Comparison of ENCODE assay signal across 8 cellular contexts in genomic region chr22:30386960-30387848, GRCh38. TPM values are rescaled to one million over a fixed set of nuclear protein-coding genes. Genes with fewer than 3 reads are reported as not detected.
A peak's percentile ranks its signal among the peaks of the same experiment; 100 is the strongest.
DNase-seq lines count a peak whose midpoint lies in the region; ATAC-seq and TF ChIP-seq lines count a peak whose summit lies in the region.

TSS of gene RNF215 (minus strand) at chr22:30387411. CDS start at chr22:30387313, 98 bp downstream.

- H3K27me3 ChIP-seq in KMS-11 (ENCODE audit: insufficient read depth, low read depth), result no peaks in the 10 kb centered on the region
- no peaks in the 10 kb centered on the region for H3K27me3 ChIP-seq in SK-N-SH (ENCODE audit: insufficient read depth)
- H3K27me3 ChIP-seq in osteoblast (ENCODE audit: insufficient read depth, low read length), result no peaks in the 10 kb centered on the region
- H3K27me3 ChIP-seq in testis, result no peaks in the 10 kb centered on the region

- CTCF ChIA-PET in SK-N-SH (lab: Yijun Ruan, JAX), result interaction anchor here (0.6 to 15.4 kb wide), 52 partner anchors 8 to 366 kb away, joined by 3 to 228 read pairs (median 4); partner anchors contain the start of genes CASTOR1, MTFP1, SEC14L2 and SLC35E4

- H3F3A ChIP-seq in SK-N-SH (replicated peaks; ENCODE audit: insufficient read depth), result no peaks in the 10 kb centered on the region

- no peak within 1 kb of the TSS for H3K4me3 ChIP-seq in KMS-11 (IDR thresholded peaks at IDR 0.05; ENCODE audit: insufficient read depth, low read depth, low read length)
- H3K4me3 ChIP-seq in SK-N-SH (ENCODE audit: low read depth in 2 of 2, low read length in 1 of 2), result peak within 1 kb of the TSS; percentile 61 to 82
- H3K4me3 ChIP-seq in osteoblast (ENCODE audit: insufficient read depth, low read length), result peak within 1 kb of the TSS; percentile 79
- peak within 1 kb of the TSS; percentile 58 to 59 for H3K4me3 ChIP-seq in testis

- peak; percentile 59 for DNase-seq in DMS114 treated with DMSO at 0.1 percent for 48 hours (lab: John Stamatoyannopoulos, UW; ENCODE audit: unreplicated experiment)
- DNase-seq in SK-N-SH, result peak; percentile 99
- DNase-seq in glomerular endothelial cell (ENCODE audit: extremely low read depth, low read depth, low spot score), result no peak
- DNase-seq in osteoblast (ENCODE audit: insufficient read length, low spot score, missing footprints), result peak; percentile 100
- DNase-seq in testis, result peak; percentile 86

- H3K4me2 ChIP-seq in KMS-11, result peak within 1 kb of the TSS; percentile 76
- peak within 1 kb of the TSS; percentile 94 for H3K4me2 ChIP-seq in SK-N-SH
- H3K4me2 ChIP-seq in osteoblast (ENCODE audit: insufficient read depth, low read length), result peak within 1 kb of the TSS; percentile 86

- H3K9ac ChIP-seq in KMS-11, result no peak within 1 kb of the TSS; the same call in 1 of the 2 replicates
- peak within 1 kb of the TSS; percentile 60 for H3K9ac ChIP-seq in SK-N-SH

- peak; percentile 80 for TF ChIP-seq RAD21 in SK-N-SH (IDR thresholded peaks at IDR 0.05; ENCODE audit: low read length)

- no peaks in the 10 kb centered on the region for H3K9me3 Mint-ChIP-seq in activated naive CD4-positive, alpha-beta T cell treated with anti-CD3 and anti-CD28 coated beads, Interleukin-2, amount 50 U/mL, for 24 hours

- WGBS in SK-N-SH (ENCODE audit: low lambda C conversion rate), result 3% methylated on average over 39 of the region's 95 CpGs
- WGBS in testis, 2 donors, result 1 to 2% methylated on average over 18 to 55 of the region's 95 CpGs

- H3K27ac ChIP-seq in KMS-11, result no peak within 1 kb of the TSS
- peak within 1 kb of the TSS in 1 of 2 experiments; percentile 76; a peak in 2 of 4 replicates for H3K27ac ChIP-seq in SK-N-SH (ENCODE audit: low read depth in 2 of 2, low read length in 1 of 2)
- H3K27ac ChIP-seq in osteoblast (ENCODE audit: low read depth, low read length), result no peak within 1 kb of the TSS
- peak within 1 kb of the TSS in 1 of 2 donors; percentile 69 for H3K27ac ChIP-seq in testis

- H3K27ac Mint-ChIP-seq in activated naive CD4-positive, alpha-beta T cell treated with anti-CD3 and anti-CD28 coated beads, Interleukin-2, amount 50 U/mL, for 24 hours, result peak within 1 kb of the TSS; percentile 92

- POLR2A ChIA-PET in SK-N-SH (lab: Yijun Ruan, JAX), result interaction anchor here (1.0 to 1.2 kb wide), 2 partner anchors 31 to 97 kb away, joined by 5 to 10 read pairs; partner anchors contain the start of genes CASTOR1, CCDC157 and SF3A1

- H3K9me2 ChIP-seq in SK-N-SH, result no peaks in the 10 kb centered on the region

- no peaks in the 10 kb centered on the region for H3K36me3 Mint-ChIP-seq in activated naive CD4-positive, alpha-beta T cell treated with anti-CD3 and anti-CD28 coated beads, Interleukin-2, amount 50 U/mL, for 24 hours

- TF ChIP-seq CTCF in KMS-11 (conservative IDR thresholded peaks at IDR 0.05; ENCODE audit: low read depth, low read length), result peak; percentile 89
- TF ChIP-seq CTCF in SK-N-SH (IDR thresholded peaks at IDR 0.05), result peak; percentile 85
- peak; percentile 63 for TF ChIP-seq CTCF in osteoblast (IDR thresholded peaks at IDR 0.05; ENCODE audit: extremely low read depth, low read depth, low read length)
- peak; percentile 96 to 98 (median 97) for TF ChIP-seq CTCF in testis (IDR thresholded peaks at IDR 0.05)

- H4K20me1 ChIP-seq in KMS-11 (ENCODE audit: insufficient read depth) (no peaks in the 10 kb centered on the region), SK-N-SH (ENCODE audit: insufficient read depth) (no peaks in the 10 kb centered on the region), osteoblast (ENCODE audit: insufficient read depth, low read length) (no peaks in the 10 kb centered on the region)

- no peak for TF ChIP-seq POLR2A in testis (IDR thresholded peaks at IDR 0.05)

- H3K36me3 ChIP-seq in KMS-11 (ENCODE audit: insufficient read depth), result no peaks in the 10 kb centered on the region
- peaks cover 0 to 14% of the 10 kb centered on the region in 2 experiments for H3K36me3 ChIP-seq in SK-N-SH (replicated peaks in 1 of 2; ENCODE audit: control insufficient read depth in 1 of 2, insufficient read depth in 2 of 2, low read length in 1 of 2)
- peaks cover 13% of the 10 kb centered on the region for H3K36me3 ChIP-seq in osteoblast (ENCODE audit: insufficient read depth, low read length)
- no peaks in the 10 kb centered on the region for H3K36me3 ChIP-seq in testis (ENCODE audit: low read depth, missing control alignments)

- H2AFZ ChIP-seq in KMS-11 (ENCODE audit: low read depth), result peak within 1 kb of the TSS; percentile 81; the same call in 1 of the 2 replicates
- H2AFZ ChIP-seq in SK-N-SH (ENCODE audit: low read depth), result peak within 1 kb of the TSS; percentile 88; the same call in 1 of the 2 replicates
- H2AFZ ChIP-seq in osteoblast (ENCODE audit: low read length), result peak within 1 kb of the TSS; percentile 95

- no peaks in the 10 kb centered on the region for H3K27me3 Mint-ChIP-seq in activated naive CD4-positive, alpha-beta T cell treated with anti-CD3 and anti-CD28 coated beads, Interleukin-2, amount 50 U/mL, for 24 hours

- no peak for TF ChIP-seq EP300 in SK-N-SH (IDR thresholded peaks at IDR 0.05; ENCODE audit: borderline replicate concordance in 1 of 2, low read depth in 1 of 2, low read length in 1 of 2)

- H3K4me1 ChIP-seq in KMS-11 (ENCODE audit: low read depth, poor library complexity, severe bottlenecking) (peaks cover 12% of the 10 kb centered on the region), SK-N-SH (ENCODE audit: control insufficient read depth in 1 of 2, insufficient read depth in 2 of 2, low read depth in 1 of 2, low read length in 1 of 2) (peaks cover 4 to 12% of the 10 kb centered on the region in 2 experiments; a peak in 3 of 4 replicates), osteoblast (ENCODE audit: insufficient read depth, low read length) (peaks cover 12% of the 10 kb centered on the region), testis (peaks cover 10% of the 10 kb centered on the region)

- H3K4me3 Mint-ChIP-seq in activated naive CD4-positive, alpha-beta T cell treated with anti-CD3 and anti-CD28 coated beads, Interleukin-2, amount 50 U/mL, for 24 hours, result peak within 1 kb of the TSS; percentile 72

- intact Hi-C loops in testis (cut with DNase I; ENCODE audit: low total_unique reads), result loop anchor here (5.0 kb wide), 1 partner anchor 125 kb away; no protein-coding TSS in a partner anchor

- H3K79me2 ChIP-seq in KMS-11 (ENCODE audit: insufficient read depth, low read depth), result no peaks in the 10 kb centered on the region
- H3K79me2 ChIP-seq in SK-N-SH (ENCODE audit: insufficient read depth), result peaks cover 14% of the 10 kb centered on the region
- peaks cover 8% of the 10 kb centered on the region for H3K79me2 ChIP-seq in osteoblast (ENCODE audit: insufficient read depth, low read length)

- ATAC-seq in GM21529 (IDR thresholded peaks at IDR 0.05; ENCODE audit: unreplicated experiment), result peak; percentile 67

- peaks cover 25% of the 10 kb centered on the region for H3K4me1 Mint-ChIP-seq in activated naive CD4-positive, alpha-beta T cell treated with anti-CD3 and anti-CD28 coated beads, Interleukin-2, amount 50 U/mL, for 24 hours

- no peaks in the 10 kb centered on the region for H3K9me3 ChIP-seq in SK-N-SH
- H3K9me3 ChIP-seq in osteoblast (ENCODE audit: low read depth, low read length), result no peaks in the 10 kb centered on the region
- no peaks in the 10 kb centered on the region for H3K9me3 ChIP-seq in testis

TF ChIP-seq in SK-N-SH, 30 proteins besides CTCF, POLR2A, EP300 and RAD21:
- TF ChIP-seq RFX5 (IDR thresholded peaks at IDR 0.05; ENCODE audit: low read length), result no peak
- TF ChIP-seq SMC3 (IDR thresholded peaks at IDR 0.05; ENCODE audit: low read depth, low read length), result peak; percentile 70
- TF ChIP-seq ZBTB33 (IDR thresholded peaks at IDR 0.05; ENCODE audit: borderline replicate concordance, low read depth), result no peak
- TF ChIP-seq CHD2 (IDR thresholded peaks at IDR 0.05; ENCODE audit: low read length, partially characterized antibody), result peak; percentile 29
- TF ChIP-seq TAF1 (IDR thresholded peaks at IDR 0.05; ENCODE audit: borderline replicate concordance, low read depth, low read length), result peak; percentile 40; the same call in 1 of the 2 replicates
- TF ChIP-seq ELF1 (IDR thresholded peaks at IDR 0.05), result no peak
- no peak for TF ChIP-seq RCOR1 (IDR thresholded peaks at IDR 0.05; ENCODE audit: low read length)
- peak; percentile 15; the same call in 1 of the 2 replicates for TF ChIP-seq MXI1 (IDR thresholded peaks at IDR 0.05; ENCODE audit: low read depth, low read length)

RNA-seq across cellular contexts. Expression of gene RNF215, which starts in this region (rescaled TPM):
- polyA plus RNA-seq in SK-N-SH (2012; rRNA removed), result 28.6 and 37.2 TPM in 2 replicates
- 9.9 and 17.0 TPM in 2 replicates for polyA plus RNA-seq in SK-N-SH (2012; cell fraction: cytosol; rRNA removed)
- polyA plus RNA-seq in SK-N-SH (2012; cell fraction: nucleus; rRNA removed), result 123 and 141 TPM in 2 replicates
- total RNA-seq in glomerular endothelial cell, result 18.8 and 26.4 TPM in 2 replicates
- total RNA-seq in osteoblast, result 20.6 and 23.6 TPM in 2 replicates
- total RNA-seq in testis, result 10 to 100 TPM; 20.9 to 24.6 TPM
- polyA plus RNA-seq in testis (ENCODE audit: insufficient read depth, low read depth, low replicate concordance), result 18.2 TPM
